20 cellular contexts compared by ENCODE assay signal in genomic region chr10:117603726-117604125, GRCh38.
A peak's percentile ranks its signal among the peaks of the same experiment; 100 is the strongest.
DNase-seq lines count a peak whose midpoint lies in the region; ATAC-seq and TF ChIP-seq lines count a peak whose summit lies in the region.
"Had no signal": no experiment of that assay in that cellular context is flagged by ENCODE, and none has a peak within 500 bp of the region (broad histone marks: within the 10 kb centered on the region; RNA-seq: fewer than 3 reads in every experiment).

No MANE protein-coding gene starts in this region.

- H3K79me2 ChIP-seq in osteoblast (ENCODE audit: insufficient read depth, low read length) (no peaks in the 10 kb centered on the region), smooth muscle cell (ENCODE audit: low read depth) (no peaks in the 10 kb centered on the region)

- H3K36me3 ChIP-seq in osteoblast (ENCODE audit: insufficient read depth, low read length) (no peaks in the 10 kb centered on the region), sigmoid colon (no peaks in the 10 kb centered on the region), smooth muscle cell (ENCODE audit: low read depth) (no peaks in the 10 kb centered on the region)
- H3K36me3 ChIP-seq: BE2C, BLaER1 had no signal

- no peaks in the 10 kb centered on the region for H3K36me3 Mint-ChIP-seq in natural killer cell
- H3K36me3 Mint-ChIP-seq: CD14-positive monocyte; CD4-positive, CD25-positive, alpha-beta regulatory T cell; CD8-positive, alpha-beta T cell had no signal

- no peak overlapping the region for H3K4me2 ChIP-seq in osteoblast (ENCODE audit: insufficient read depth, low read length)
- H3K4me2 ChIP-seq in smooth muscle cell: no peak overlapping the region
- H3K4me2 ChIP-seq: BLaER1 had no signal

- H3K4me3 ChIP-seq in coronary artery (no peak overlapping the region), osteoblast (ENCODE audit: insufficient read depth, low read length) (no peak overlapping the region), sigmoid colon (no peak overlapping the region), smooth muscle cell (no peak overlapping the region)
- H3K4me3 ChIP-seq: BLaER1, GM12878 had no signal

- H3K27ac ChIP-seq in coronary artery (no peak overlapping the region), osteoblast (ENCODE audit: low read depth, low read length) (no peak overlapping the region), sigmoid colon (no peak overlapping the region), smooth muscle cell (ENCODE audit: low read depth) (no peak overlapping the region)
- H3K27ac ChIP-seq: BLaER1 had no signal

- no peak for ATAC-seq in natural killer cell
- ATAC-seq in HG03175 (IDR thresholded peaks at IDR 0.05; ENCODE audit: unreplicated experiment): no peak
- ATAC-seq: CD8-positive, alpha-beta T cell; GM12878 had no signal

- H3K27me3 ChIP-seq in osteoblast (ENCODE audit: insufficient read depth, low read length) (peaks cover 15% of the 10 kb centered on the region), sigmoid colon (peaks cover 0 to 8% (median 0%) of the 10 kb centered on the region in 3 donors), smooth muscle cell (ENCODE audit: low read depth) (peaks cover 28% of the 10 kb centered on the region)
- H3K27me3 ChIP-seq: BE2C, BLaER1 had no signal

- intact Hi-C loops in sigmoid colon (cut with DNase I): no loop called here
- intact Hi-C loops in natural killer cell (cut with micrococcal nuclease): no loop called here

- TF ChIP-seq POLR2A in sigmoid colon (IDR thresholded peaks at IDR 0.05): no peak

- no peak overlapping the region for H3K27ac Mint-ChIP-seq in natural killer cell
- H3K27ac Mint-ChIP-seq: CD14-positive monocyte; CD4-positive, CD25-positive, alpha-beta regulatory T cell; CD8-positive, alpha-beta T cell had no signal

- DNase-seq in ELF-1 (ENCODE audit: low read depth, low spot score) (peak; percentile 17), coronary artery (ENCODE audit: low spot score) (peak; percentile 28), osteoblast (ENCODE audit: insufficient read length, low spot score, missing footprints) (peak; percentile 30), sigmoid colon (peak; percentile 11), smooth muscle cell (lab: John Stamatoyannopoulos, UW; ENCODE audit: unreplicated experiment) (no peak), natural killer cell (no peak)
- DNase-seq: 8988T; ACHN; BE2C; C1 segment of cervical spinal cord; Caco-2; Calu3; CD4-positive, CD25-positive, alpha-beta regulatory T cell; CD8-positive, alpha-beta T cell; DMS79 treated with DMSO at 0.1 percent for 48 hours; GDM1 had no signal

- no peak overlapping the region for H3K9ac ChIP-seq in smooth muscle cell (ENCODE audit: low read depth)
- H3K9ac ChIP-seq: BLaER1 had no signal

- H3K4me1 ChIP-seq in osteoblast (ENCODE audit: insufficient read depth, low read length): peaks cover 4% of the 10 kb centered on the region
- H3K4me1 ChIP-seq in sigmoid colon: peaks cover 0 to 3% (median 1%) of the 10 kb centered on the region in 4 donors
- H3K4me1 ChIP-seq in smooth muscle cell (ENCODE audit: low read depth): no peaks in the 10 kb centered on the region
- H3K4me1 ChIP-seq: BE2C, BLaER1 had no signal

- TF ChIP-seq CTCF in coronary artery (IDR thresholded peaks at IDR 0.05) (no peak), osteoblast (IDR thresholded peaks at IDR 0.05; ENCODE audit: extremely low read depth, low read depth, low read length) (no peak), sigmoid colon (IDR thresholded peaks at IDR 0.05) (no peak), smooth muscle cell (IDR thresholded peaks at IDR 0.05; ENCODE audit: borderline replicate concordance, insufficient read depth, poor library complexity, severe bottlenecking) (no peak), natural killer cell (IDR thresholded peaks at IDR 0.05) (no peak)

- 72 to 77% methylated on average over 5 of the region's 5 CpGs for WGBS in sigmoid colon, 2 donors
- 76% methylated on average over 5 of the region's 5 CpGs for WGBS in smooth muscle cell (ENCODE audit: low lambda C conversion rate)

- H3K4me1 Mint-ChIP-seq in natural killer cell: no peaks in the 10 kb centered on the region
- H3K4me1 Mint-ChIP-seq: CD14-positive monocyte; CD4-positive, CD25-positive, alpha-beta regulatory T cell had no signal

- H3K9me3 Mint-ChIP-seq in natural killer cell: peaks cover 0 to 2% of the 10 kb centered on the region in 2 donors

- H3K9me3 ChIP-seq in osteoblast (ENCODE audit: low read depth, low read length) (no peaks in the 10 kb centered on the region), sigmoid colon (no peaks in the 10 kb centered on the region), smooth muscle cell (replicated peaks; ENCODE audit: low read depth) (no peaks in the 10 kb centered on the region)
- H3K9me3 ChIP-seq: BE2C, BLaER1, Caco-2 had no signal

- no peak overlapping the region for H3K4me3 Mint-ChIP-seq in natural killer cell
- H3K4me3 Mint-ChIP-seq: CD14-positive monocyte; CD4-positive, CD25-positive, alpha-beta regulatory T cell; CD8-positive, alpha-beta T cell had no signal

- H3K27me3 Mint-ChIP-seq in natural killer cell (ENCODE audit: low read depth in 2 of 2): peaks cover 6 to 8% of the 10 kb centered on the region in 2 donors

- TF ChIP-seq EP300 in sigmoid colon (IDR thresholded peaks at IDR 0.05): no peak

- H4K20me1 ChIP-seq in osteoblast (ENCODE audit: insufficient read depth, low read length) (no peaks in the 10 kb centered on the region), smooth muscle cell (ENCODE audit: low read depth) (no peaks in the 10 kb centered on the region)
- H4K20me1 ChIP-seq: BLaER1 had no signal

- no peak overlapping the region for H2AFZ ChIP-seq in osteoblast (ENCODE audit: low read length)
- no peak overlapping the region for H2AFZ ChIP-seq in smooth muscle cell (ENCODE audit: low read depth)

- H3F3A ChIP-seq in smooth muscle cell (ENCODE audit: low read depth): no peaks in the 10 kb centered on the region

Comparison
In these comparisons a context has a peak if more than half of its experiments do, and no peak if none do; other contexts are left out.
1. DNase-seq: peak in ELF-1 (single experiment), coronary artery (single experiment), osteoblast (single experiment) and sigmoid colon (single experiment); none in smooth muscle cell (single experiment) and natural killer cell (single experiment).